8 cellular contexts compared by ENCODE assay signal in the genomic region with DNA sequence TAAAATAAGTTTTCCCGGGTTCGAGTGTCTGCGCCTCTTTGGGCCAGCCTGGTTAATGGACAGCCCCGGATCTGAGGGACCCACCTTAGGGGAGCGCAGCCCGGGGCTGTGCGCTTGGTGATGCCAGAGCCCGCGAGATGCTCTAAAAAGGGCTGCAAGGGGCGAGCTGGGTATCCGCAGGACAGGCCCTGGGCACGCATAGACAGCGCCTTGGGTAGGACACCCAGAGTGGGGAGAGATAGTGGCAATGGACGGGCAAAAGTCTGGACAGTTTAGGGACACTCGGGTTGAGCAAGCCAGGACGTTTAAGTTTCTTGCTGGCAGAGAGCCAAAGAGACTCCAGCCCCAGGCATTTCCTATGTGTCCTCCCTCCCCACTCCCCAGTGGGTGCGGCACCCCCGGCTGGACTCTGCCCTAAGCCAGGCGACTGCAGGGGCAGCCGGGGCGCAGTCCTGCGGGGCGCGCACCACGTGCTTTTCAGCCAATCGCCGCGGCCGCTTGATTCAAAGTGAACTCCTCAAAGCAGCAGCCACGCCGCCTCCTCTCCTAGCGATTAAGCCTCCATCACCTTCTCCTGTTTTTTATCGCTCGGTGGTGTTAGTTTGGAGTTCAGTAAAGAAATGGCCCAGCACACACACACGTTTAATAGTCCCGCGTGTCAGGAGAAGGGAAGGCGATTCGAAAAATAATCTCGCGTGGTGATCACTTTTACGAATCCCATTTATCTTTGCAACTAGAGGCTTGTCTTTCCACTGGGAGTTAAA. TPM values are rescaled to one million over a fixed set of nuclear protein-coding genes. Genes with fewer than 3 reads are reported as not detected.
DNase-seq lines count a peak whose midpoint lies in the region; ATAC-seq, FAIRE-seq and TF ChIP-seq lines count a peak whose summit lies in the region.

No MANE protein-coding gene starts in this region.

- H3K27me3 Mint-ChIP-seq in Calu3 (ENCODE audit: unreplicated experiment): no peaks in the 10 kb centered on the region

- WGBS in sigmoid colon, 2 donors: 1% methylated on average over 42 of the region's 42 CpGs

- DNase-seq in Calu3 (peak; percentile 95), HTR-8/SVneo (ENCODE audit: insufficient read length, low spot score) (peak; percentile 42), brain microvascular endothelial cell (peak; percentile 79), iPS-NIHi11 (ENCODE audit: low spot score) (peak; percentile 47), sigmoid colon (peak; percentile 81), T-helper 9 cell (no peak)

- H3K27ac ChIP-seq in brain microvascular endothelial cell (peak overlapping the region; percentile 77), sigmoid colon (peak overlapping the region; percentile 67 to 83 (median 78))

- ATAC-seq in GM21381 (IDR thresholded peaks at IDR 0.05; ENCODE audit: unreplicated experiment) (peak; percentile 15), SK-N-SH treated with all-trans-retinoic acid at 6 μM for 48 hours (peak; percentile 61)

- H3K27me3 ChIP-seq in brain microvascular endothelial cell (replicated peaks) (no peaks in the 10 kb centered on the region), sigmoid colon (no peaks in the 10 kb centered on the region)

- TF ChIP-seq CTCF in Calu3 (IDR thresholded peaks at IDR 0.05; ENCODE audit: unreplicated experiment) (no peak), brain microvascular endothelial cell (IDR thresholded peaks at IDR 0.05; ENCODE audit: low read depth, low read length, missing control alignments) (no peak), sigmoid colon (IDR thresholded peaks at IDR 0.05) (no peak)

- in situ Hi-C loops in brain microvascular endothelial cell (cut with HindIII; ENCODE audit: low pct_ligation_motif_present, low sequenced_read_pairs): no loop called here

- H3K36me3 ChIP-seq in brain microvascular endothelial cell (replicated peaks) (peaks cover 20% of the 10 kb centered on the region), sigmoid colon (no peaks in the 10 kb centered on the region)

- CTCF ChIA-PET in Calu3 (lab: Charles Lee): interaction anchor here (0.7 to 3.7 kb wide), 17 partner anchors 8 to 739 kb away, joined by 3 to 30 read pairs (median 3); no protein-coding TSS in a partner anchor

- peak overlapping the region; percentile 92 for H3K4me3 Mint-ChIP-seq in Calu3 (ENCODE audit: low read depth, unreplicated experiment)

- H3K36me3 Mint-ChIP-seq in Calu3 (ENCODE audit: insufficient read depth, unreplicated experiment): peaks cover 66% of the 10 kb centered on the region

- peaks cover 50% of the 10 kb centered on the region for H3K4me1 Mint-ChIP-seq in Calu3 (ENCODE audit: low read depth, unreplicated experiment)

- intact Hi-C loops in Calu3 (cut with micrococcal nuclease; ENCODE audit: unreplicated experiment) (loop anchor here (2.0 to 10.0 kb wide), 9 partner anchors 232 to 1046 kb away; no protein-coding TSS in a partner anchor), sigmoid colon (cut with DNase I) (loop anchor here (2.0 kb wide), 1 partner anchor 606 kb away; no protein-coding TSS in a partner anchor)

- H3K4me3 ChIP-seq in brain microvascular endothelial cell (ENCODE audit: low read depth, low read length) (peak overlapping the region; percentile 99), sigmoid colon (peak overlapping the region; percentile 52 to 71 (median 58))

- BruUV-seq in Calu3 (replicated peaks; lab: Mats Ljungman, UMichigan): TSS peak; percentile 88

- H3K9me3 Mint-ChIP-seq in Calu3 (ENCODE audit: low read depth, unreplicated experiment): no peaks in the 10 kb centered on the region

- peak overlapping the region; percentile 64 for H3K27ac Mint-ChIP-seq in Calu3 (ENCODE audit: unreplicated experiment)

- FAIRE-seq in HTR-8/SVneo (lab: Jason Lieb, UNC): no peak

- TF ChIP-seq EP300 in sigmoid colon (IDR thresholded peaks at IDR 0.05): no peak

- no peaks in the 10 kb centered on the region for H3K9me3 ChIP-seq in sigmoid colon

- H3K4me1 ChIP-seq in sigmoid colon: peaks cover 0 to 36% (median 26%) of the 10 kb centered on the region in 4 donors

- TF ChIP-seq POLR2A in sigmoid colon (IDR thresholded peaks at IDR 0.05): no peak

TF ChIP-seq in SK-N-SH treated with all-trans-retinoic acid at 6 μM for 48 hours, 23 proteins besides CTCF, POLR2A, EP300 and RAD21:
- TF ChIP-seq SNAI2 (CRISPR knock-in tag; IDR thresholded peaks at IDR 0.05) (no peak), TCF4 (CRISPR knock-in tag; IDR thresholded peaks at IDR 0.05; ENCODE audit: borderline replicate concordance) (0 out of 2 replicates have a peak, but pooled peaks have one; percentile 9)

RNA-seq across cellular contexts. Expression of gene ENC1, which starts 0.7 kb away (rescaled TPM):
- total RNA-seq in Calu3 (2022) (91.6 and 100 TPM in 2 replicates), sigmoid colon (10 to 100 TPM in 2 of 4 donors, 1 to 10 TPM in 2; 3.9 to 19.9 (median 8.3) TPM)
- 10 to 100 TPM in 1 of 3 donors, 1 to 10 TPM in 2; 3.6 to 13.0 (median 4.4) TPM for polyA plus RNA-seq in sigmoid colon

RNA-seq across cellular contexts. Expression of gene HEXB, which starts 43.8 kb away (rescaled TPM):
- total RNA-seq in Calu3 (2022) (212 and 223 TPM in 2 replicates), sigmoid colon (100 to 1,000 TPM in 2 of 4 donors, 10 to 100 TPM in 2; 76.2 to 132 (median 108) TPM)
- 10 to 100 TPM; 51.7 to 97.2 (median 77.9) TPM for polyA plus RNA-seq in sigmoid colon
